Comparison of ENCODE assay signal across 8 cellular contexts in the genomic region with DNA sequence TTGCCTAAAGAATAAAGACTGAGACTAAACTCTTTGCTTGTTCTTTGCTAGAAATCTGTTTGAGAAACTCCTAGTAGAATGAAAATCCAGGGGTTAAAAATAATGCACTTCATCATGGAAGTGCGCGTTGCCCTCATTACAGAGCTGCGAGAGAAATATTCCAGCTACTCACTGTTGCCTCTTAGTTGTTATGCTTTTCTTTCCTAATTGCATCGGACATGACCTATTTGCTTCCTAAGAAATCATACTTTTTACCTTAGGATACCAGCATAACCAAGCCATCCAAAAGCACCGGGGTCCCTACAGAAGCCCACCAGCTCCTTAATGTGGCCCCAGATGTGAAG. TPM values are rescaled to one million over a fixed set of nuclear protein-coding genes. Genes with fewer than 3 reads are reported as not detected.
DNase-seq lines count a peak whose midpoint lies in the region; ATAC-seq lines count a peak whose summit lies in the region.

No MANE protein-coding gene starts in this region.

- H3K9ac ChIP-seq in muscle layer of colon (ENCODE audit: low read length) = peak overlapping the region; percentile 47

- H3K4me1 ChIP-seq in muscle layer of colon (ENCODE audit: insufficient read depth, low read length) = peaks cover 8% of the 10 kb centered on the region

- H3K36me3 ChIP-seq in muscle layer of colon (ENCODE audit: insufficient read depth, low read length) = no peaks in the 10 kb centered on the region

- ATAC-seq in GM21786 (IDR thresholded peaks at IDR 0.05; ENCODE audit: unreplicated experiment) (no peak), HG02981 (IDR thresholded peaks at IDR 0.05; ENCODE audit: unreplicated experiment) (no peak), GM18873 (IDR thresholded peaks at IDR 0.05; ENCODE audit: low FRiP score, unreplicated experiment) (no peak)

- peak overlapping the region; percentile 70 to 83 for H3K4me3 ChIP-seq in muscle layer of colon (ENCODE audit: low read depth in 1 of 2, low read length in 2 of 2)

- H3K9me3 ChIP-seq in muscle layer of colon (ENCODE audit: low read length) = no peaks in the 10 kb centered on the region

- DNase-seq in AG20443 (ENCODE audit: low spot score) = peak; percentile 10
- DNase-seq in HT-29 (ENCODE audit: low spot score) = peak; percentile 7
- no peak for DNase-seq in ureter (ENCODE audit: low spot score)

- H3K27ac ChIP-seq in cingulate gyrus (ENCODE audit: low read depth, low read length) = peak overlapping the region; percentile 35
- H3K27ac ChIP-seq in muscle layer of colon (ENCODE audit: low read depth, low read length) = peak overlapping the region; percentile 61

- H3K27me3 ChIP-seq in muscle layer of colon (ENCODE audit: control insufficient read depth in 1 of 2, insufficient read depth in 2 of 2, low read length in 2 of 2) = no peaks in the 10 kb centered on the region

RNA-seq across cellular contexts. Expression of gene THSD7A, which starts 0.6 kb away (rescaled TPM):
- total RNA-seq in HT-29 (2014; rRNA removed; shearing (Covaris generic)) = not detected in 2 replicates
- 21.6 TPM for total RNA-seq in ureter

Comparison
In these comparisons a context has a peak if more than half of its experiments do, and no peak if none do; other contexts are left out.
1. RNA of gene THSD7A, which starts 0.6 kb away (total RNA-seq): 21.6 TPM in ureter (single experiment); not detected in HT-29; every median in the first group is over 10 times any median in the second.